ENCODE assay signal across 1 cellular context in the genomic region with DNA sequence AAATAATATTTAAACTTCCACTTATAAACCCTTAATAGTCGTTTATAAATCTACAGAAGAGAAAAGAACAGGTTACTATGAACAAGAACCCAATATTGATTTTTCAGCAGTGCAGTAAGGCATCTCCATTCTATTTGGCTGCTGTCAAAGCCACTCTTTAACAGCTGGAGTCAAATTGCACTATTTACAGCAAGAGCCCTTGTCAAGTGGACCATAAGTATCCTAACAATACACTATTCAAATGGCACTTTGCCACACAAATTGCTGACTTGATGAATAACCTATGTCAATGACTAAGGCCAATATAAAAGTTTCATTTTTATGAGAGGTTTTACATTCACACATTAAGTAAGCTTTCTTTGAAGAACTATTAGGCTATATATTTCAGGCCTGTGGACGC.
TF ChIP-seq lines count a peak whose summit lies in the region.

No MANE protein-coding gene starts in this region.

TF ChIP-seq in HepG2, 621 proteins besides CTCF, POLR2A, EP300 and RAD21 (continued from another document):
- TF ChIP-seq ZBTB33 (CRISPR knock-in tag; IDR thresholded peaks at IDR 0.05), result no peak
- TF ChIP-seq KAT2B (IDR thresholded peaks at IDR 0.05; ENCODE audit: borderline replicate concordance, low read depth, low read length), result no peak
- no peak for TF ChIP-seq ARNT (IDR thresholded peaks at IDR 0.05)
- no peak for TF ChIP-seq ZNF841 (CRISPR knock-in tag; IDR thresholded peaks at IDR 0.05; ENCODE audit: borderline replicate concordance)
- peak; percentile 51; the same call in 1 of the 2 replicates for TF ChIP-seq ZNF652 (CRISPR knock-in tag; IDR thresholded peaks at IDR 0.05; ENCODE audit: borderline replicate concordance, low read depth)
- no peak for TF ChIP-seq IKZF5 (CRISPR knock-in tag; IDR thresholded peaks at IDR 0.05)
- no peak for TF ChIP-seq SALL1 (CRISPR knock-in tag; IDR thresholded peaks at IDR 0.05)
- TF ChIP-seq GRHL1 (CRISPR knock-in tag; conservative IDR thresholded peaks at IDR 0.05), result no peak
- no peak for TF ChIP-seq ZNF646 (CRISPR knock-in tag; IDR thresholded peaks at IDR 0.05)
- TF ChIP-seq JUND (CRISPR knock-in tag; IDR thresholded peaks at IDR 0.05), result no peak
- TF ChIP-seq SOX13 (IDR thresholded peaks at IDR 0.05), result no peak
- TF ChIP-seq SOX13 (CRISPR knock-in tag; conservative IDR thresholded peaks at IDR 0.05 in 1 of 2, IDR thresholded peaks at IDR 0.05 in 1 of 2), result 0 out of 4 replicates have a peak, but pooled peaks of 1 of the 2 experiments have one; percentile 10
- TF ChIP-seq, protein P1, sequence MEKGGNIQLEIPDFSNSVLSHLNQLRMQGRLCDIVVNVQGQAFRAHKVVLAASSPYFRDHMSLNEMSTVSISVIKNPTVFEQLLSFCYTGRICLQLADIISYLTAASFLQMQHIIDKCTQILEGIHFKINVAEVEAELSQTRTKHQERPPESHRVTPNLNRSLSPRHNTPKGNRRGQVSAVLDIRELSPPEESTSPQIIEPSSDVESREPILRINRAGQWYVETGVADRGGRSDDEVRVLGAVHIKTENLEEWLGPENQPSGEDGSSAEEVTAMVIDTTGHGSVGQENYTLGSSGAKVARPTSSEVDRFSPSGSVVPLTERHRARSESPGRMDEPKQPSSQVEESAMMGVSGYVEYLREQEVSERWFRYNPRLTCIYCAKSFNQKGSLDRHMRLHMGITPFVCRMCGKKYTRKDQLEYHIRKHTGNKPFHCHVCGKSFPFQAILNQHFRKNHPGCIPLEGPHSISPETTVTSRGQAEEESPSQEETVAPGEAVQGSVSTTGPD (CRISPR knock-in tag; IDR thresholded peaks at IDR 0.05), result no peak
- TF ChIP-seq ZNF44 (CRISPR knock-in tag; IDR thresholded peaks at IDR 0.05), result no peak
- no peak for TF ChIP-seq HOXA5 (CRISPR knock-in tag; IDR thresholded peaks at IDR 0.05)
- TF ChIP-seq PPARG (CRISPR knock-in tag; conservative IDR thresholded peaks at IDR 0.05), result no peak
- TF ChIP-seq CEBPB (IDR thresholded peaks at IDR 0.05; ENCODE audit: borderline replicate concordance, low read depth, low read length), result no peak
- no peak for TF ChIP-seq NR2F6 (IDR thresholded peaks at IDR 0.05)
- no peak for TF ChIP-seq NR2F6 (CRISPR knock-in tag; IDR thresholded peaks at IDR 0.05)
- no peak for TF ChIP-seq ZNF562 (CRISPR knock-in tag; IDR thresholded peaks at IDR 0.05; ENCODE audit: borderline replicate concordance)
- no peak for TF ChIP-seq FOXA3 (CRISPR knock-in tag; IDR thresholded peaks at IDR 0.05)
- no peak for TF ChIP-seq FOSL1 (CRISPR knock-in tag; IDR thresholded peaks at IDR 0.05; ENCODE audit: borderline replicate concordance)
- TF ChIP-seq RBM39 (IDR thresholded peaks at IDR 0.05; ENCODE audit: low read depth, low read length, poor library complexity, severe bottlenecking), result no peak
- TF ChIP-seq KMT2B (CRISPR knock-in tag; IDR thresholded peaks at IDR 0.05), result no peak
